In the genomic region with DNA sequence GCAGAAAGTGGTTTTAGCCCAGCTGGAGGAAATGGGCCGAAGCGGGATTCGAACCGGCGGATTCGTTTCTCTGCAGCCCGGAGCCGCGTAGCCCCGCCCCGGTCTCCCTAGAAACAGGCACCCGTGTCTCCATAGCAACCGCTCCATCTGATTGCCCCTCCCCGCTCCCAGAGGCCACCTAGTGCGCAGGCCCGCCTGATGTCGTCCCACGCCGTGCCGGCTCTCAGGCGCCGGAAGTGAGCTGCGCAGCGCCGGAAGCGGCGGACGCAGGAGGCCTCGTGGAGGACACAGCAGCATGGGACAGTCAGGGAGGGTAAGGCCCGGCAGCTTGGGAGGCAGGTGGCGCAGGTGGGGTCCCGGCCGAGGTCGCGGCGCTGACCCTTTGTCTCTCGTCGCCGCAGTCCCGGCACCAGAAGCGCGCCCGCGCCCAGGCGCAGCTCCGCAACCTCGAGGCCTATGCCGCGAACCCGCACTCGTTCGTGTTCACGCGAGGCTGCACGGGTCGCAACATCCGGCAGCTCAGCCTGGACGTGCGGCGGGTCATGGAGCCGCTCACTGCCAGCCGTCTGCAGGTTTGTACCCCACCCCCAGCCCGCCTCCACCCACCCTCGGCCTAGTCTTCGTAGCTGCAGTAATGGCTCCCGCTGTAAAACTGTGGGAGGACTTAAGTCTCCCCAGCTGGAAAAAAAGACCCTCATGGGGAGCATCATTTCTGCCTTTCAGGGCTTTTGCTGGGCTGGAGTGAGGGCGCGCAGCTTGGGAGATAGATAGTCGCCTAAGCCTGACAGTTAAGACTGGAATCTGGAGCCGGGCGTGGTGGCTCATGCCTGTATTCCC, we compare ENCODE assay signal across 1 cellular context.
A peak's percentile ranks its signal among the peaks of the same experiment; 100 is the strongest.
TF ChIP-seq lines count a peak whose summit lies in the region.

A gene with protein sequence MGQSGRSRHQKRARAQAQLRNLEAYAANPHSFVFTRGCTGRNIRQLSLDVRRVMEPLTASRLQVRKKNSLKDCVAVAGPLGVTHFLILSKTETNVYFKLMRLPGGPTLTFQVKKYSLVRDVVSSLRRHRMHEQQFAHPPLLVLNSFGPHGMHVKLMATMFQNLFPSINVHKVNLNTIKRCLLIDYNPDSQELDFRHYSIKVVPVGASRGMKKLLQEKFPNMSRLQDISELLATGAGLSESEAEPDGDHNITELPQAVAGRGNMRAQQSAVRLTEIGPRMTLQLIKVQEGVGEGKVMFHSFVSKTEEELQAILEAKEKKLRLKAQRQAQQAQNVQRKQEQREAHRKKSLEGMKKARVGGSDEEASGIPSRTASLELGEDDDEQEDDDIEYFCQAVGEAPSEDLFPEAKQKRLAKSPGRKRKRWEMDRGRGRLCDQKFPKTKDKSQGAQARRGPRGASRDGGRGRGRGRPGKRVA (plus strand): TSS at position 263 of the 837 bp plus-strand sequence. CDS start 33 bp downstream, at position 296.

TF ChIP-seq in WTC11, 78 proteins besides CTCF, POLR2A, EP300 and RAD21 (continued from another document):
- TF ChIP-seq ATF1 (CRISPR knock-in tag; IDR thresholded peaks at IDR 0.05) (no peak), IRF1 (CRISPR knock-in tag; IDR thresholded peaks at IDR 0.05) (peak; percentile 84), ATF6 (CRISPR knock-in tag; IDR thresholded peaks at IDR 0.05) (no peak), NR3C1 (CRISPR knock-in tag; conservative IDR thresholded peaks at IDR 0.05; ENCODE audit: low read depth) (no peak), CBFB (CRISPR knock-in tag; IDR thresholded peaks at IDR 0.05; ENCODE audit: low read depth) (0 out of 2 replicates have a peak, but pooled peaks have one; percentile 54), SOX15 (CRISPR knock-in tag; IDR thresholded peaks at IDR 0.05) (no peak)
